ENCODE assay signal across 1 cellular context in the genomic region with DNA sequence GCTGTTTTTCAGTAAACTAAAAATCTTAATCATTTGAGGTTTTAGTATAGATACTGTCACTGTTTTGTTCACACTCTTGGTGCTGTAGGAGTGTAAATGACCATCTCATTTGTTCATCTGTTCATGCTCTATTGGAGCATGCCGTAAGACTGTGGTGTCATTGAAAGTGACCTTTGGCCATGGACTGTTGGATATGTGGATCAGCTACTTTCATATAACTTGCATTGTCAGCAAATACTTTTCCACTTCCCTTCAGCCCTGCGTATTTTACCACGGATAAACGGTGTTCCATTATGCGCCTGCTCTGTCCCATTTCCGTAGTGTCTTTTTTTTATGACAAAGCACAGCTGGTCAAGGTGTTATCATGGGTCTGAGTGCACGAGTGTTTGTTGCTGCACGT.
A peak's percentile ranks its signal among the peaks of the same experiment; 100 is the strongest.
TF ChIP-seq lines count a peak whose summit lies in the region.

No MANE protein-coding gene starts in this region.

TF ChIP-seq in GM12878, 131 proteins besides CTCF, POLR2A, EP300 and RAD21 (continued from another document):
- TF ChIP-seq PBX3 (IDR thresholded peaks at IDR 0.05; ENCODE audit: insufficient replicate concordance, low read depth, low read length) (no peak), TAF1 (IDR thresholded peaks at IDR 0.05; ENCODE audit: borderline replicate concordance, low read depth, low read length) (no peak), ZBTB11 (CRISPR knock-in tag; IDR thresholded peaks at IDR 0.05) (no peak), EED (IDR thresholded peaks at IDR 0.05; ENCODE audit: low read depth) (no peak), PKNOX1 (IDR thresholded peaks at IDR 0.05) (no peak), ATF7 (IDR thresholded peaks at IDR 0.05; ENCODE audit: low read depth) (0 out of 2 replicates have a peak, but pooled peaks have one; percentile 22), REST (IDR thresholded peaks at IDR 0.05; ENCODE audit: low read depth, low read length) (no peak), IKZF1 (conservative IDR thresholded peaks at IDR 0.05) (peak; percentile 82), CREM (IDR thresholded peaks at IDR 0.05; ENCODE audit: low read depth) (no peak), NRF1 (conservative IDR thresholded peaks at IDR 0.05; ENCODE audit: low read depth, low read length) (no peak), MTA3 (IDR thresholded peaks at IDR 0.05; ENCODE audit: borderline replicate concordance, low read length) (no peak), TARDBP (IDR thresholded peaks at IDR 0.05; ENCODE audit: borderline replicate concordance) (no peak), PAX5 (IDR thresholded peaks at IDR 0.05; ENCODE audit: borderline replicate concordance, low read depth, low read length) (peak; percentile 50; the same call in 1 of the 2 replicates), NR2F1 (conservative IDR thresholded peaks at IDR 0.05) (peak; percentile 93), IKZF2 (IDR thresholded peaks at IDR 0.05) (peak; percentile 45 to 77; a peak in 2 of 4 replicates), ZNF274 (IDR thresholded peaks at IDR 0.05; ENCODE audit: insufficient read depth, insufficient read length) (no peak), NR2C1 (IDR thresholded peaks at IDR 0.05) (no peak), MTA2 (IDR thresholded peaks at IDR 0.05; ENCODE audit: low read depth) (peak; percentile 72), MYC (IDR thresholded peaks at IDR 0.05; ENCODE audit: insufficient read depth, insufficient read length, insufficient replicate concordance, low read length, severe bottlenecking) (no peak), JUNB (IDR thresholded peaks at IDR 0.05) (no peak), BHLHE40 (IDR thresholded peaks at IDR 0.05; ENCODE audit: borderline replicate concordance in 1 of 2, low read depth in 2 of 2, low read length in 1 of 2) (peak; percentile 9 to 39; a peak in 1 of 4 replicates), CBFB (IDR thresholded peaks at IDR 0.05; ENCODE audit: low read depth) (no peak), FOXK2 (IDR thresholded peaks at IDR 0.05) (no peak), HDAC6 (IDR thresholded peaks at IDR 0.05; ENCODE audit: unreplicated experiment) (no peak), RELA (IDR thresholded peaks at IDR 0.05; ENCODE audit: borderline replicate concordance, partially characterized antibody) (no peak), DPF2 (IDR thresholded peaks at IDR 0.05) (peak; percentile 54; the same call in 1 of the 2 replicates), STAT3 (IDR thresholded peaks at IDR 0.05; ENCODE audit: low read depth, low read length) (no peak), EGR1 (IDR thresholded peaks at IDR 0.05; ENCODE audit: borderline replicate concordance in 1 of 2, low read depth in 2 of 2, low read length in 2 of 2) (no peak)
- TF ChIP-seq, protein P1, sequence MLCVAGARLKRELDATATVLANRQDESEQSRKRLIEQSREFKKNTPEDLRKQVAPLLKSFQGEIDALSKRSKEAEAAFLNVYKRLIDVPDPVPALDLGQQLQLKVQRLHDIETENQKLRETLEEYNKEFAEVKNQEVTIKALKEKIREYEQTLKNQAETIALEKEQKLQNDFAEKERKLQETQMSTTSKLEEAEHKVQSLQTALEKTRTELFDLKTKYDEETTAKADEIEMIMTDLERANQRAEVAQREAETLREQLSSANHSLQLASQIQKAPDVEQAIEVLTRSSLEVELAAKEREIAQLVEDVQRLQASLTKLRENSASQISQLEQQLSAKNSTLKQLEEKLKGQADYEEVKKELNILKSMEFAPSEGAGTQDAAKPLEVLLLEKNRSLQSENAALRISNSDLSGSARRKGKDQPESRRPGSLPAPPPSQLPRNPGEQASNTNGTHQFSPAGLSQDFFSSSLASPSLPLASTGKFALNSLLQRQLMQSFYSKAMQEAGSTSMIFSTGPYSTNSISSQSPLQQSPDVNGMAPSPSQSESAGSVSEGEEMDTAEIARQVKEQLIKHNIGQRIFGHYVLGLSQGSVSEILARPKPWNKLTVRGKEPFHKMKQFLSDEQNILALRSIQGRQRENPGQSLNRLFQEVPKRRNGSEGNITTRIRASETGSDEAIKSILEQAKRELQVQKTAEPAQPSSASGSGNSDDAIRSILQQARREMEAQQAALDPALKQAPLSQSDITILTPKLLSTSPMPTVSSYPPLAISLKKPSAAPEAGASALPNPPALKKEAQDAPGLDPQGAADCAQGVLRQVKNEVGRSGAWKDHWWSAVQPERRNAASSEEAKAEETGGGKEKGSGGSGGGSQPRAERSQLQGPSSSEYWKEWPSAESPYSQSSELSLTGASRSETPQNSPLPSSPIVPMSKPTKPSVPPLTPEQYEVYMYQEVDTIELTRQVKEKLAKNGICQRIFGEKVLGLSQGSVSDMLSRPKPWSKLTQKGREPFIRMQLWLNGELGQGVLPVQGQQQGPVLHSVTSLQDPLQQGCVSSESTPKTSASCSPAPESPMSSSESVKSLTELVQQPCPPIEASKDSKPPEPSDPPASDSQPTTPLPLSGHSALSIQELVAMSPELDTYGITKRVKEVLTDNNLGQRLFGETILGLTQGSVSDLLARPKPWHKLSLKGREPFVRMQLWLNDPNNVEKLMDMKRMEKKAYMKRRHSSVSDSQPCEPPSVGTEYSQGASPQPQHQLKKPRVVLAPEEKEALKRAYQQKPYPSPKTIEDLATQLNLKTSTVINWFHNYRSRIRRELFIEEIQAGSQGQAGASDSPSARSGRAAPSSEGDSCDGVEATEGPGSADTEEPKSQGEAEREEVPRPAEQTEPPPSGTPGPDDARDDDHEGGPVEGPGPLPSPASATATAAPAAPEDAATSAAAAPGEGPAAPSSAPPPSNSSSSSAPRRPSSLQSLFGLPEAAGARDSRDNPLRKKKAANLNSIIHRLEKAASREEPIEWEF (IDR thresholded peaks at IDR 0.05; ENCODE audit: insufficient replicate concordance, low read depth, low read length), result no peak
- TF ChIP-seq, protein P2, sequence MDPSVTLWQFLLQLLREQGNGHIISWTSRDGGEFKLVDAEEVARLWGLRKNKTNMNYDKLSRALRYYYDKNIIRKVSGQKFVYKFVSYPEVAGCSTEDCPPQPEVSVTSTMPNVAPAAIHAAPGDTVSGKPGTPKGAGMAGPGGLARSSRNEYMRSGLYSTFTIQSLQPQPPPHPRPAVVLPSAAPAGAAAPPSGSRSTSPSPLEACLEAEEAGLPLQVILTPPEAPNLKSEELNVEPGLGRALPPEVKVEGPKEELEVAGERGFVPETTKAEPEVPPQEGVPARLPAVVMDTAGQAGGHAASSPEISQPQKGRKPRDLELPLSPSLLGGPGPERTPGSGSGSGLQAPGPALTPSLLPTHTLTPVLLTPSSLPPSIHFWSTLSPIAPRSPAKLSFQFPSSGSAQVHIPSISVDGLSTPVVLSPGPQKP (IDR thresholded peaks at IDR 0.05; ENCODE audit: low read depth, low read length), result no peak
- TF ChIP-seq, protein P3, sequence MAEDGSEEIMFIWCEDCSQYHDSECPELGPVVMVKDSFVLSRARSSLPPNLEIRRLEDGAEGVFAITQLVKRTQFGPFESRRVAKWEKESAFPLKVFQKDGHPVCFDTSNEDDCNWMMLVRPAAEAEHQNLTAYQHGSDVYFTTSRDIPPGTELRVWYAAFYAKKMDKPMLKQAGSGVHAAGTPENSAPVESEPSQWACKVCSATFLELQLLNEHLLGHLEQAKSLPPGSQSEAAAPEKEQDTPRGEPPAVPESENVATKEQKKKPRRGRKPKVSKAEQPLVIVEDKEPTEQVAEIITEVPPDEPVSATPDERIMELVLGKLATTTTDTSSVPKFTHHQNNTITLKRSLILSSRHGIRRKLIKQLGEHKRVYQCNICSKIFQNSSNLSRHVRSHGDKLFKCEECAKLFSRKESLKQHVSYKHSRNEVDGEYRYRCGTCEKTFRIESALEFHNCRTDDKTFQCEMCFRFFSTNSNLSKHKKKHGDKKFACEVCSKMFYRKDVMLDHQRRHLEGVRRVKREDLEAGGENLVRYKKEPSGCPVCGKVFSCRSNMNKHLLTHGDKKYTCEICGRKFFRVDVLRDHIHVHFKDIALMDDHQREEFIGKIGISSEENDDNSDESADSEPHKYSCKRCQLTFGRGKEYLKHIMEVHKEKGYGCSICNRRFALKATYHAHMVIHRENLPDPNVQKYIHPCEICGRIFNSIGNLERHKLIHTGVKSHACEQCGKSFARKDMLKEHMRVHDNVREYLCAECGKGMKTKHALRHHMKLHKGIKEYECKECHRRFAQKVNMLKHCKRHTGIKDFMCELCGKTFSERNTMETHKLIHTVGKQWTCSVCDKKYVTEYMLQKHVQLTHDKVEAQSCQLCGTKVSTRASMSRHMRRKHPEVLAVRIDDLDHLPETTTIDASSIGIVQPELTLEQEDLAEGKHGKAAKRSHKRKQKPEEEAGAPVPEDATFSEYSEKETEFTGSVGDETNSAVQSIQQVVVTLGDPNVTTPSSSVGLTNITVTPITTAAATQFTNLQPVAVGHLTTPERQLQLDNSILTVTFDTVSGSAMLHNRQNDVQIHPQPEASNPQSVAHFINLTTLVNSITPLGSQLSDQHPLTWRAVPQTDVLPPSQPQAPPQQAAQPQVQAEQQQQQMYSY (CRISPR knock-in tag; IDR thresholded peaks at IDR 0.05), result no peak
- TF ChIP-seq, protein P4, sequence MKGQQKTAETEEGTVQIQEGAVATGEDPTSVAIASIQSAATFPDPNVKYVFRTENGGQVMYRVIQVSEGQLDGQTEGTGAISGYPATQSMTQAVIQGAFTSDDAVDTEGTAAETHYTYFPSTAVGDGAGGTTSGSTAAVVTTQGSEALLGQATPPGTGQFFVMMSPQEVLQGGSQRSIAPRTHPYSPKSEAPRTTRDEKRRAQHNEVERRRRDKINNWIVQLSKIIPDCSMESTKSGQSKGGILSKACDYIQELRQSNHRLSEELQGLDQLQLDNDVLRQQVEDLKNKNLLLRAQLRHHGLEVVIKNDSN (IDR thresholded peaks at IDR 0.05; ENCODE audit: borderline replicate concordance, extremely low read length, insufficient read depth, low read depth, low read length), result no peak
